In the genomic region with DNA sequence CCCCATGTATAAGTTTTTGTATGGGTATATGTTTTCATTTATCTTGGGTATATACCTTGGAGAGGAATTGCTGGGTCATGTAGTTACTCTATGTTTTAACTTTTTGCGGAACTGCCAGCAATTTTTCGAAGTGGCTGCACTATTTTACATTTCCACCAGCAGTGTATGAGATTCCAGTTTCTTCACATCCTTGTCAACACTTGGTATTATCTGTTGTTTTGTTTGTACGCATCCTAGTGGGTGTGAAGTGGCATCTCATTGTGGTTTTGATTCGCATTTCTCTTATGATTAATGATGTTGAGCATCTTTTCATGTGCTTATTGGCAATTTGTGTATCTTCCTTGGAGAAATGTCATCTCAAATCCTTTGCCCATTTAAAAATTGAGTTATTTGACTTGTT, we compare ENCODE assay signal across 1 cellular context.
TF ChIP-seq lines count a peak whose summit lies in the region.

No MANE protein-coding gene starts in this region.

TF ChIP-seq in IMR-90, 13 proteins besides CTCF, POLR2A, EP300 and RAD21:
- TF ChIP-seq MAFK (IDR thresholded peaks at IDR 0.05; ENCODE audit: low read depth, low read length) (no peak), FOS (IDR thresholded peaks at IDR 0.05; ENCODE audit: low read depth, low read length) (no peak), RFX5 (IDR thresholded peaks at IDR 0.05; ENCODE audit: low read depth, low read length) (no peak), ELK1 (IDR thresholded peaks at IDR 0.05; ENCODE audit: borderline replicate concordance, low read depth, low read length) (no peak), NFE2L2 (IDR thresholded peaks at IDR 0.05; ENCODE audit: low read depth, low read length) (no peak), CEBPB (IDR thresholded peaks at IDR 0.05; ENCODE audit: low read depth, low read length) (no peak), CHD1 (IDR thresholded peaks at IDR 0.05; ENCODE audit: low read depth, low read length) (no peak), BHLHE40 (IDR thresholded peaks at IDR 0.05; ENCODE audit: low read depth, low read length) (no peak), MXI1 (IDR thresholded peaks at IDR 0.05; ENCODE audit: borderline replicate concordance, low read depth, low read length) (no peak), SMC3 (IDR thresholded peaks at IDR 0.05; ENCODE audit: low read depth, low read length) (no peak), RCOR1 (IDR thresholded peaks at IDR 0.05; ENCODE audit: insufficient replicate concordance, low read length) (no peak)
- TF ChIP-seq, protein P1, sequence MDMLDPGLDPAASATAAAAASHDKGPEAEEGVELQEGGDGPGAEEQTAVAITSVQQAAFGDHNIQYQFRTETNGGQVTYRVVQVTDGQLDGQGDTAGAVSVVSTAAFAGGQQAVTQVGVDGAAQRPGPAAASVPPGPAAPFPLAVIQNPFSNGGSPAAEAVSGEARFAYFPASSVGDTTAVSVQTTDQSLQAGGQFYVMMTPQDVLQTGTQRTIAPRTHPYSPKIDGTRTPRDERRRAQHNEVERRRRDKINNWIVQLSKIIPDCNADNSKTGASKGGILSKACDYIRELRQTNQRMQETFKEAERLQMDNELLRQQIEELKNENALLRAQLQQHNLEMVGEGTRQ (IDR thresholded peaks at IDR 0.05; ENCODE audit: low read depth, low read length): no peak
TF ChIP-seq in IMR-90: peak in this region for 0.
